ENCODE assay signal across 9 cellular contexts in the genomic region with DNA sequence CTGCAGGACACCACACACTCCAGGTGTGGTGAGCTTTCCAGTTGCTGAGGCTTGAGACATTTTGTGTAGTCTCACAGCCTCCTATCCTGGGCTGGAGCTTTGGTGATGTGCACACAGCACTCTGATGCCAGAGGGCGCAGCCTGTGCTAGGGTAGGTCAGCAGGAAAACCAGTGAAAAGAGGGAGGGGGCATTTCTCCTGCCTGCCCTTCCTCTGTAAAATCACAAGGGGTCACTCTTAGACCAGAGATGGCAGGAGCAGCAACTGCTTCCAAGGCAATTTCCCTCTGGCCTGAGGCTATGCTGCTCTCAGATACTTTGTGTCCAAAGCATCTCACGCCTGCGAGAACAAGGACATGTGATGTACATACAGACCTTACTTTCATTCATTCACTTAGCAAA. TPM values are rescaled to one million over a fixed set of nuclear protein-coding genes. Genes with fewer than 3 reads are reported as not detected.
DNase-seq lines count a peak whose midpoint lies in the region; ATAC-seq and TF ChIP-seq lines count a peak whose summit lies in the region.
"Had no signal": no experiment of that assay in that cellular context is flagged by ENCODE, and none has a peak within 500 bp of the region (broad histone marks: within the 10 kb centered on the region; RNA-seq: fewer than 3 reads in every experiment).

No MANE protein-coding gene starts in this region.

- H3K4me3 Mint-ChIP-seq in CD4-positive, alpha-beta T cell = no peak overlapping the region
- H3K4me3 Mint-ChIP-seq in stimulated activated memory B cell treated with anti-CD40 and anti-IgM and Interleukin-4, amounts not matched to agents 10 μg/mL and 1 μg/mL and 100 μg/mL, for 72 hours = no peak overlapping the region

- no peak overlapping the region for H3K27ac ChIP-seq in CD4-positive, alpha-beta T cell (ENCODE audit: low read depth, low read length)
- H3K27ac ChIP-seq: skin epidermis had no signal

- intact Hi-C loops in CD4-positive, alpha-beta T cell (cut with DNase I, micrococcal nuclease) = loop anchor here (5.0 kb wide), 2 partner anchors 136 to 346 kb away; no protein-coding TSS in a partner anchor

- peak; percentile 55 for TF ChIP-seq CTCF in CD4-positive, alpha-beta T cell (IDR thresholded peaks at IDR 0.05)

- H3K27me3 Mint-ChIP-seq in CD4-positive, alpha-beta T cell = no peaks in the 10 kb centered on the region
- H3K27me3 Mint-ChIP-seq in stimulated activated memory B cell treated with anti-CD40 and anti-IgM and Interleukin-4, amounts not matched to agents 10 μg/mL and 1 μg/mL and 100 μg/mL, for 72 hours = no peaks in the 10 kb centered on the region

- peak; percentile 69 for ATAC-seq in CD4-positive, alpha-beta T cell (ENCODE audit: poor library complexity)
- ATAC-seq in GM21423 (IDR thresholded peaks at IDR 0.05; ENCODE audit: unreplicated experiment) (peak; percentile 40), HG02884 (IDR thresholded peaks at IDR 0.05; ENCODE audit: unreplicated experiment) (no peak), GM18858 (IDR thresholded peaks at IDR 0.05; ENCODE audit: unreplicated experiment) (no peak)
- peak; percentile 57 for ATAC-seq in stimulated activated memory B cell treated with anti-CD40 and anti-IgM and Interleukin-4, amounts not matched to agents 10 μg/mL and 1 μg/mL and 100 μg/mL, for 72 hours

- H3K27ac Mint-ChIP-seq in CD4-positive, alpha-beta T cell = no peak overlapping the region
- H3K27ac Mint-ChIP-seq in stimulated activated memory B cell treated with anti-CD40 and anti-IgM and Interleukin-4, amounts not matched to agents 10 μg/mL and 1 μg/mL and 100 μg/mL, for 72 hours = no peak overlapping the region

- H3K9ac ChIP-seq in adipocyte (ENCODE audit: low read length) = no peak overlapping the region

- peaks cover 45% of the 10 kb centered on the region for H3K36me3 ChIP-seq in adipocyte (ENCODE audit: control insufficient read depth, insufficient read depth, low read length, severe bottlenecking)

- H3K27me3 ChIP-seq in CD4-positive, alpha-beta T cell (ENCODE audit: control insufficient read depth, insufficient read depth, low read length) = no peaks in the 10 kb centered on the region
- H3K27me3 ChIP-seq in adipocyte (replicated peaks; ENCODE audit: control insufficient read depth, insufficient read depth, low read length) = no peaks in the 10 kb centered on the region

- peaks cover 9% of the 10 kb centered on the region for H3K4me1 ChIP-seq in adipocyte (ENCODE audit: control insufficient read depth, insufficient read depth, low read length)

- peak in 1 of 10 experiments; percentile 12 for DNase-seq in CD4-positive, alpha-beta T cell
- DNase-seq in NCI-H526 (lab: John Stamatoyannopoulos, UW) (peak; percentile 59 to 77), adipocyte (ENCODE audit: low read depth) (peak; percentile 61), iPS DF 19.7 (ENCODE audit: low read depth, low spot score) (peak; percentile 42)

- CTCF ChIA-PET in CD4-positive, alpha-beta T cell (lab: Charles Lee) = interaction anchor here (1.2 kb wide), 1 partner anchor 74 kb away, joined by 3 read pairs; no protein-coding TSS in a partner anchor

- no peaks in the 10 kb centered on the region for H3K4me1 Mint-ChIP-seq in CD4-positive, alpha-beta T cell (ENCODE audit: low read depth)
- no peaks in the 10 kb centered on the region for H3K4me1 Mint-ChIP-seq in stimulated activated memory B cell treated with anti-CD40 and anti-IgM and Interleukin-4, amounts not matched to agents 10 μg/mL and 1 μg/mL and 100 μg/mL, for 72 hours

- H3K4me3 ChIP-seq in adipocyte (ENCODE audit: low read length) = no peak overlapping the region
- H3K4me3 ChIP-seq: skin epidermis had no signal

- no peaks in the 10 kb centered on the region for H3K9me3 ChIP-seq in CD4-positive, alpha-beta T cell (ENCODE audit: control insufficient read depth, low read length)
- H3K9me3 ChIP-seq in adipocyte (ENCODE audit: control insufficient read depth, low read length) = no peaks in the 10 kb centered on the region

- peaks cover 56% of the 10 kb centered on the region for H3K36me3 Mint-ChIP-seq in CD4-positive, alpha-beta T cell (ENCODE audit: low read depth)
- H3K36me3 Mint-ChIP-seq in stimulated activated memory B cell treated with anti-CD40 and anti-IgM and Interleukin-4, amounts not matched to agents 10 μg/mL and 1 μg/mL and 100 μg/mL, for 72 hours = peaks cover 46% of the 10 kb centered on the region

- H3K9me3 Mint-ChIP-seq in CD4-positive, alpha-beta T cell = no peaks in the 10 kb centered on the region
- no peaks in the 10 kb centered on the region for H3K9me3 Mint-ChIP-seq in stimulated activated memory B cell treated with anti-CD40 and anti-IgM and Interleukin-4, amounts not matched to agents 10 μg/mL and 1 μg/mL and 100 μg/mL, for 72 hours

- POLR2A ChIA-PET in CD4-positive, alpha-beta T cell (lab: Charles Lee) = no interaction called here

RNA-seq across cellular contexts. Expression of a gene that starts 16.5 kb away (rescaled TPM):
- 10 to 100 TPM; 10.7 to 11.3 TPM for total RNA-seq in CD4-positive, alpha-beta T cell

RNA-seq across cellular contexts. Expression of a gene that starts 20.9 kb away (rescaled TPM):
- total RNA-seq in CD4-positive, alpha-beta T cell = 10 to 100 TPM; 35.8 to 40.4 TPM

RNA-seq across cellular contexts. Expression of a gene that starts 46.0 kb away (rescaled TPM):
- 10 to 100 TPM; 39.8 to 42.6 TPM for total RNA-seq in CD4-positive, alpha-beta T cell

RNA-seq across cellular contexts. Expression of a gene that starts 56.8 kb away (rescaled TPM):
- not detected for total RNA-seq in CD4-positive, alpha-beta T cell

Comparison
In these comparisons a context has a peak if more than half of its experiments do, and no peak if none do; other contexts are left out.
1. ATAC-seq: peak in CD4-positive, alpha-beta T cell (single experiment), GM21423 (single experiment) and stimulated activated memory B cell treated with anti-CD40 and anti-IgM and Interleukin-4, amounts not matched to agents 10 μg/mL and 1 μg/mL and 100 μg/mL, for 72 hours (single experiment); none in HG02884 (single experiment) and GM18858 (single experiment).